In the genomic region with DNA sequence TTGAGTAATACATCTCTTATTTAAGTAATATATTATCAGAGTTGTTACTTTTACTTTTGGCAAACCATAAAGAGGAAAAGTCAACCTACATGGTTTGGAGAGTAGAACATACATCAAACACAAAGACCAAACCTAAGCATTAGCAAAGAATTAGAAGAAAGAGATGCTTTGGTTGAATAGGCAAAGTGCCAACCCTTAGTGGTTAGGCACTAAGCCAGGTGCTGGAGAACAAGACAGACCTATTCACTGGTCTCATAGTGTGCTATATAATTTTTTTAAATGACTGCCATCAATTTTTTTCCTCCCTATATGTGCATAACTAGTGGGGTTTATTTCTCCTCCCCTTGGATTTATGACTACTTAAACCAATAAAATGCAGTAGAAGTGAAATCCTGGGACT, we compare ENCODE assay signal across 15 cellular contexts.
A peak's percentile ranks its signal among the peaks of the same experiment; 100 is the strongest.
DNase-seq lines count a peak whose midpoint lies in the region; ATAC-seq and TF ChIP-seq lines count a peak whose summit lies in the region.
"Had no signal": no experiment of that assay in that cellular context is flagged by ENCODE, and none has a peak within 500 bp of the region (broad histone marks: within the 10 kb centered on the region; RNA-seq: fewer than 3 reads in every experiment).

No MANE protein-coding gene starts in this region.

- no peak overlapping the region for H3K23ac ChIP-seq in IMR-90 (ENCODE audit: low read depth, low read length)

- CTCF ChIA-PET in IMR-90 (lab: Yijun Ruan, JAX): interaction anchor here (0.6 kb wide), 1 partner anchor 1401 kb away, joined by 6 read pairs; no protein-coding TSS in a partner anchor

- no peak overlapping the region for H3K14ac ChIP-seq in IMR-90 (replicated peaks; ENCODE audit: low read depth, low read length)

- H3K79me2 ChIP-seq in DND-41 (ENCODE audit: insufficient read depth, low read length): no peaks in the 10 kb centered on the region

- peak; percentile 79 for ATAC-seq in DND-41 (ENCODE audit: insufficient read depth, low read depth)
- ATAC-seq in IMR-90 (ENCODE audit: low read depth): no peak
- no peak for ATAC-seq in GM18873 (IDR thresholded peaks at IDR 0.05; ENCODE audit: low FRiP score, unreplicated experiment)
- ATAC-seq: esophagus mucosa had no signal

- H3K79me1 ChIP-seq in IMR-90 (ENCODE audit: low read depth in 1 of 2, low read length in 2 of 2): no peaks in the 10 kb centered on the region

- H3K4me2 ChIP-seq in DND-41 (ENCODE audit: insufficient read depth, low read length): no peak overlapping the region
- H3K4me2 ChIP-seq in IMR-90 (ENCODE audit: low read depth, low read length): no peak overlapping the region

- H3K18ac ChIP-seq in IMR-90 (ENCODE audit: low read depth, low read length): no peak overlapping the region

- BruUV-seq in IMR-90 (replicated peaks; lab: Mats Ljungman, UMichigan): no TSS peak

- POLR2A ChIA-PET in IMR-90 (lab: Charles Lee; ENCODE audit: unreplicated experiment): no interaction called here

- H3K27me3 ChIP-seq in DND-41 (ENCODE audit: insufficient read depth, low read length, poor library complexity) (peaks cover 16% of the 10 kb centered on the region), IMR-90 (ENCODE audit: control insufficient read depth, insufficient read depth, low read length) (peaks cover 2% of the 10 kb centered on the region), stomach (no peaks in the 10 kb centered on the region)
- H3K27me3 ChIP-seq: thyroid gland had no signal

- H2BK20ac ChIP-seq in IMR-90 (ENCODE audit: low read depth, low read length): no peak overlapping the region

- TF ChIP-seq EP300 in stomach (IDR thresholded peaks at IDR 0.05): no peak

- H4K91ac ChIP-seq in IMR-90 (ENCODE audit: insufficient read depth, low read depth, low read length): no peak overlapping the region

- H2AK5ac ChIP-seq in IMR-90 (ENCODE audit: low read depth, low read length): no peak overlapping the region

- H4K5ac ChIP-seq in IMR-90 (ENCODE audit: low read depth, low read length): no peak overlapping the region

- no peak overlapping the region for H2AK9ac ChIP-seq in IMR-90 (replicated peaks; ENCODE audit: low read depth, low read length, poor library complexity)

- no peak overlapping the region for H2BK15ac ChIP-seq in IMR-90 (ENCODE audit: low read depth, low read length)

- H3K9me3 ChIP-seq in DND-41 (ENCODE audit: insufficient read depth, low read length, severe bottlenecking) (no peaks in the 10 kb centered on the region), IMR-90 (ENCODE audit: control insufficient read depth, insufficient read depth, low read length) (no peaks in the 10 kb centered on the region), stomach (no peaks in the 10 kb centered on the region)
- H3K9me3 ChIP-seq: thyroid gland had no signal

- no peak overlapping the region for H4K8ac ChIP-seq in IMR-90 (ENCODE audit: low read depth in 2 of 2, low read length in 2 of 2)

- dilution Hi-C loops in IMR-90 (cut with HindIII; ENCODE audit: low sequenced_read_pairs, unreplicated experiment): no loop called here

- H4K20me1 ChIP-seq in DND-41 (ENCODE audit: insufficient read depth, low read length) (no peaks in the 10 kb centered on the region), IMR-90 (ENCODE audit: insufficient read depth, low read length) (no peaks in the 10 kb centered on the region)

- intact Hi-C loops in IMR-90 (cut with micrococcal nuclease): no loop called here
- intact Hi-C loops in stomach (cut with DNase I; ENCODE audit: low total_unique reads): no loop called here

- DNase-seq in DND-41 (peak; percentile 72), IMR-90 (peak; percentile 4), RPMI8226 (peak; percentile 56), iris pigment epithelial cell (ENCODE audit: low read depth) (peak; percentile 76), stomach (no peak), NCI-H1436 treated with DMSO at 0.1 percent for 48 hours (lab: John Stamatoyannopoulos, UW) (no peak)
- no peak for DNase-seq in activated naive CD4-positive, alpha-beta T cell treated with anti-CD3 and anti-CD28 coated beads, Interleukin-2, amount 50 U/mL, for 16 hours
- DNase-seq: activated CD4-positive, CD25-positive, alpha-beta regulatory T cell treated with anti-CD3 and anti-CD28 coated beads, Interleukin-2, amount 50 U/mL, for 72 hours; H7; immature natural killer cell; KG1; naive B cell had no signal

- H2AFZ ChIP-seq in DND-41 (ENCODE audit: low read depth, low read length): no peak overlapping the region
- H2AFZ ChIP-seq in IMR-90 (replicated peaks; ENCODE audit: low read length, poor library complexity): no peak overlapping the region

- no peak overlapping the region for H3K56ac ChIP-seq in IMR-90 (ENCODE audit: extremely low read depth, insufficient read depth, low read length)

- no peak overlapping the region for H3K4me3 ChIP-seq in DND-41 (ENCODE audit: low read depth in 1 of 2, low read length in 2 of 2)
- no peak overlapping the region for H3K4me3 ChIP-seq in IMR-90 (ENCODE audit: insufficient read depth, low read depth, low read length)
- H3K4me3 ChIP-seq in stomach: no peak overlapping the region
- H3K4me3 ChIP-seq: thyroid gland had no signal

- no peaks in the 10 kb centered on the region for H3K9me1 ChIP-seq in IMR-90 (ENCODE audit: insufficient read depth, low read length)

- no peak overlapping the region for H3K4ac ChIP-seq in IMR-90 (ENCODE audit: low read depth, low read length)

- in situ Hi-C loops in IMR-90 (cut with MboI; ENCODE audit: low sequenced_read_pairs): loop anchor here (25.0 kb wide), 1 partner anchor 364 kb away; no protein-coding TSS in a partner anchor

- H2BK5ac ChIP-seq in IMR-90 (ENCODE audit: low read depth, low read length, poor library complexity, severe bottlenecking): no peak overlapping the region

- H3K27ac ChIP-seq in DND-41 (ENCODE audit: low read length) (no peak overlapping the region), IMR-90 (ENCODE audit: insufficient read depth, low read length) (no peak overlapping the region), stomach (no peak overlapping the region)
- H3K27ac ChIP-seq: thyroid gland had no signal

- H3K9ac ChIP-seq in DND-41 (ENCODE audit: low read depth, low read length): no peak overlapping the region
- H3K9ac ChIP-seq in IMR-90 (ENCODE audit: low read depth, low read length): no peak overlapping the region

- H3K4me1 ChIP-seq in DND-41 (ENCODE audit: insufficient read depth, low read length) (peaks cover 17% of the 10 kb centered on the region), IMR-90 (ENCODE audit: control insufficient read depth, insufficient read depth, low read length) (no peaks in the 10 kb centered on the region), stomach (no peaks in the 10 kb centered on the region)
- H3K4me1 ChIP-seq: thyroid gland had no signal

- H3K36me3 ChIP-seq in DND-41 (ENCODE audit: insufficient read depth, low read length): no peaks in the 10 kb centered on the region
- no peaks in the 10 kb centered on the region for H3K36me3 ChIP-seq in IMR-90 (ENCODE audit: control insufficient read depth, insufficient read depth, low read length)
- H3K36me3 ChIP-seq in stomach: no peaks in the 10 kb centered on the region
- H3K36me3 ChIP-seq: thyroid gland had no signal

- TF ChIP-seq POLR2A in IMR-90 (IDR thresholded peaks at IDR 0.05; ENCODE audit: low read depth, low read length) (no peak), stomach (IDR thresholded peaks at IDR 0.05) (no peak)

- TF ChIP-seq RAD21 in IMR-90 (IDR thresholded peaks at IDR 0.05; ENCODE audit: low read length): no peak

- TF ChIP-seq CTCF in DND-41 (IDR thresholded peaks at IDR 0.05; ENCODE audit: borderline replicate concordance, extremely low read depth, low read length, poor library complexity, severe bottlenecking) (no peak), IMR-90 (conservative IDR thresholded peaks at IDR 0.05; ENCODE audit: low read depth, low read length) (no peak), stomach (IDR thresholded peaks at IDR 0.05) (no peak)

- H2BK120ac ChIP-seq in IMR-90 (ENCODE audit: low read depth, low read length): no peak overlapping the region

TF ChIP-seq in IMR-90, 13 proteins besides CTCF, POLR2A, EP300 and RAD21:
- TF ChIP-seq MAFK (IDR thresholded peaks at IDR 0.05; ENCODE audit: low read depth, low read length): no peak
- no peak for TF ChIP-seq BHLHE40 (IDR thresholded peaks at IDR 0.05; ENCODE audit: low read depth, low read length)
- TF ChIP-seq, protein P1, sequence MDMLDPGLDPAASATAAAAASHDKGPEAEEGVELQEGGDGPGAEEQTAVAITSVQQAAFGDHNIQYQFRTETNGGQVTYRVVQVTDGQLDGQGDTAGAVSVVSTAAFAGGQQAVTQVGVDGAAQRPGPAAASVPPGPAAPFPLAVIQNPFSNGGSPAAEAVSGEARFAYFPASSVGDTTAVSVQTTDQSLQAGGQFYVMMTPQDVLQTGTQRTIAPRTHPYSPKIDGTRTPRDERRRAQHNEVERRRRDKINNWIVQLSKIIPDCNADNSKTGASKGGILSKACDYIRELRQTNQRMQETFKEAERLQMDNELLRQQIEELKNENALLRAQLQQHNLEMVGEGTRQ (IDR thresholded peaks at IDR 0.05; ENCODE audit: low read depth, low read length): no peak
- TF ChIP-seq CEBPB (IDR thresholded peaks at IDR 0.05; ENCODE audit: low read depth, low read length): no peak
- no peak for TF ChIP-seq SMC3 (IDR thresholded peaks at IDR 0.05; ENCODE audit: low read depth, low read length)
- no peak for TF ChIP-seq RCOR1 (IDR thresholded peaks at IDR 0.05; ENCODE audit: insufficient replicate concordance, low read length)
- no peak for TF ChIP-seq CHD1 (IDR thresholded peaks at IDR 0.05; ENCODE audit: low read depth, low read length)
- TF ChIP-seq MXI1 (IDR thresholded peaks at IDR 0.05; ENCODE audit: borderline replicate concordance, low read depth, low read length): no peak
- TF ChIP-seq MAZ (IDR thresholded peaks at IDR 0.05; ENCODE audit: borderline replicate concordance, low read depth, low read length): no peak

Comparison
In these comparisons a context has a peak if more than half of its experiments do, and no peak if none do; other contexts are left out.
1. DNase-seq: peak in DND-41 (single experiment), IMR-90 (single experiment), RPMI8226 (single experiment) and iris pigment epithelial cell (single experiment); none in activated naive CD4-positive, alpha-beta T cell treated with anti-CD3 and anti-CD28 coated beads, Interleukin-2, amount 50 U/mL, for 16 hours (single experiment), stomach (single experiment) and NCI-H1436 treated with DMSO at 0.1 percent for 48 hours (single experiment).